In the genomic region with DNA sequence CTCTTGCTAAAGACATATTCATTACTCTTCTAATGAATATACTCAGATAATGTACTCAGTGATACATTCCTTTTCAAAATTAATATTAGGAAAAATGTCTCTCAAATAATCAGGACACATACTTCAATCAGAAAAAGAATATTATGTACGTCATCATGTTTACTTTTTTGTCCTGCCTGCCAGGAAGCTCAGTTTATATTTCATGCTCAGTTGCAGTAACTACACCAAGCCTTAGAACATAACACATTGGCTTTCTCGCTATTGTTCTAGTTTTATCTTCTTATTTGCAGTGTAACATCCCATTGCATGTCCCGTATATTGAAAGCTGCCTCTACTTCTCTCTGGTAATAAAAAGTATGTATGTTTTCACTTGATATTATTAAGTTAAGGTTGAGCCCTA, we compare ENCODE assay signal across 16 cellular contexts.
DNase-seq lines count a peak whose midpoint lies in the region; ATAC-seq and TF ChIP-seq lines count a peak whose summit lies in the region.
"Had no signal": no experiment of that assay in that cellular context is flagged by ENCODE, and none has a peak within 500 bp of the region (broad histone marks: within the 10 kb centered on the region; RNA-seq: fewer than 3 reads in every experiment).

No MANE protein-coding gene starts in this region.

- no peaks in the 10 kb centered on the region for H3K36me3 ChIP-seq in BLaER1 treated with 17β-estradiol and CSF1 and Interleukin-3, amounts not matched to agents 10 nM and 100 nM
- peaks cover 21% of the 10 kb centered on the region for H3K36me3 ChIP-seq in OCI-LY1 (ENCODE audit: insufficient read depth, low read length)
- H3K36me3 ChIP-seq in effector memory CD4-positive, alpha-beta T cell (ENCODE audit: control insufficient read depth, insufficient read depth, low read length), result no peaks in the 10 kb centered on the region

- in situ Hi-C loops in ACHN (cut with HindIII; ENCODE audit: low pct_ligation_motif_present, low pct_unique_long_range_greater_than_20kb, low sequenced_read_pairs), result no loop called here

- no peaks in the 10 kb centered on the region for H3K9me2 ChIP-seq in OCI-LY1 (ENCODE audit: low read depth, low read length)

- no peaks in the 10 kb centered on the region for H3K27me3 Mint-ChIP-seq in T-helper 17 cell
- H3K27me3 Mint-ChIP-seq: CD4-positive, alpha-beta T cell had no signal

- H3K4me3 Mint-ChIP-seq in T-helper 17 cell, result no peak overlapping the region
- H3K4me3 Mint-ChIP-seq: CD4-positive, alpha-beta T cell; GM23338 had no signal

- peaks cover 57 to 100% (median 95%) of the 10 kb centered on the region in 10 experiments for H3K4me1 ChIP-seq in BLaER1 treated with 17β-estradiol and CSF1 and Interleukin-3, amounts not matched to agents 10 nM and 100 nM
- peaks cover 100% of the 10 kb centered on the region for H3K4me1 ChIP-seq in OCI-LY1 (ENCODE audit: insufficient read depth, low read length, severe bottlenecking)
- peaks cover 21% of the 10 kb centered on the region for H3K4me1 ChIP-seq in effector memory CD4-positive, alpha-beta T cell (ENCODE audit: control insufficient read depth, insufficient read depth, low read length, poor library complexity, severe bottlenecking)
- H3K4me1 ChIP-seq: Caco-2 had no signal

- peaks cover 23% of the 10 kb centered on the region for H3F3A ChIP-seq in OCI-LY1 (ENCODE audit: insufficient read depth, low read length)

- no peaks in the 10 kb centered on the region for H4K20me1 ChIP-seq in BLaER1 treated with 17β-estradiol and CSF1 and Interleukin-3, amounts not matched to agents 10 nM and 100 nM
- no peaks in the 10 kb centered on the region for H4K20me1 ChIP-seq in OCI-LY1 (ENCODE audit: insufficient read depth, low read length)

- H3K4me2 ChIP-seq in BLaER1 treated with 17β-estradiol and CSF1 and Interleukin-3, amounts not matched to agents 10 nM and 100 nM, result peak overlapping the region in 7 of 11 experiments; percentile 74 to 89 (median 80); a peak in 13 of 22 replicates
- peak overlapping the region; percentile 83 for H3K4me2 ChIP-seq in OCI-LY1 (ENCODE audit: low read length)
- H3K4me2 ChIP-seq: GM23338 had no signal

- no peak overlapping the region for H3K4me3 ChIP-seq in BLaER1 treated with 17β-estradiol and CSF1 and Interleukin-3, amounts not matched to agents 10 nM and 100 nM
- H3K4me3 ChIP-seq in OCI-LY1 (ENCODE audit: low read depth, low read length, poor library complexity, severe bottlenecking), result peak overlapping the region; percentile 66
- no peak overlapping the region for H3K4me3 ChIP-seq in effector memory CD4-positive, alpha-beta T cell (ENCODE audit: insufficient read depth, low read depth, low read length, poor library complexity, severe bottlenecking)
- H3K4me3 ChIP-seq: GM23338 had no signal

- H3K27ac Mint-ChIP-seq in T-helper 17 cell, result peak overlapping the region; percentile 72
- H3K27ac Mint-ChIP-seq: B cell; CD4-positive, alpha-beta T cell; GM23338 had no signal

- H3K36me3 Mint-ChIP-seq in T-helper 17 cell (ENCODE audit: low read depth), result peaks cover 2% of the 10 kb centered on the region

- no peaks in the 10 kb centered on the region for H3K27me3 ChIP-seq in BLaER1 treated with 17β-estradiol and CSF1 and Interleukin-3, amounts not matched to agents 10 nM and 100 nM
- no peaks in the 10 kb centered on the region for H3K27me3 ChIP-seq in OCI-LY1 (ENCODE audit: insufficient read depth, low read length)
- H3K27me3 ChIP-seq in effector memory CD4-positive, alpha-beta T cell (replicated peaks; ENCODE audit: control insufficient read depth, insufficient read depth, low read length, poor library complexity, severe bottlenecking), result no peaks in the 10 kb centered on the region

- peaks cover 47% of the 10 kb centered on the region for H3K79me2 ChIP-seq in OCI-LY1 (ENCODE audit: insufficient read depth, low read length)

- H3K27ac ChIP-seq in BLaER1 treated with 17β-estradiol and CSF1 and Interleukin-3, amounts not matched to agents 10 nM and 100 nM, result peak overlapping the region in 4 of 11 experiments; percentile 84 to 98 (median 88); a peak in 8 of 22 replicates
- peak overlapping the region; percentile 97 for H3K27ac ChIP-seq in OCI-LY1 (ENCODE audit: low read depth, low read length, poor library complexity, severe bottlenecking)
- no peak overlapping the region for H3K27ac ChIP-seq in effector memory CD4-positive, alpha-beta T cell (ENCODE audit: insufficient read depth, low read length, poor library complexity, severe bottlenecking)
- H3K27ac ChIP-seq: C4-2B, HL-60 had no signal

- ATAC-seq in T-helper 17 cell, result no peak
- ATAC-seq: GM23338 had no signal

- H3K9me3 ChIP-seq in BLaER1 treated with 17β-estradiol and CSF1 and Interleukin-3, amounts not matched to agents 10 nM and 100 nM (replicated peaks in 1 of 11), result peaks cover 0 to 1% (median 0%) of the 10 kb centered on the region in 11 experiments; a peak in 4 of 22 replicates
- H3K9me3 ChIP-seq in OCI-LY1 (ENCODE audit: low read length) (no peaks in the 10 kb centered on the region), T-helper 17 cell (ENCODE audit: control insufficient read depth, low read length, poor library complexity, severe bottlenecking) (no peaks in the 10 kb centered on the region)
- H3K9me3 ChIP-seq in effector memory CD4-positive, alpha-beta T cell (ENCODE audit: control insufficient read depth, low read length), result no peaks in the 10 kb centered on the region

- H3K9ac ChIP-seq in BLaER1 treated with 17β-estradiol and CSF1 and Interleukin-3, amounts not matched to agents 10 nM and 100 nM, result no peak overlapping the region
- peak overlapping the region; percentile 87 for H3K9ac ChIP-seq in OCI-LY1 (ENCODE audit: low read length)

- H3K4me1 Mint-ChIP-seq in T-helper 17 cell, result peaks cover 38% of the 10 kb centered on the region

- no peak for TF ChIP-seq CTCF in OCI-LY1 (IDR thresholded peaks at IDR 0.05; ENCODE audit: low read length)

- DNase-seq in T-helper 17 cell (no peak), globus pallidus (ENCODE audit: low spot score) (no peak), ACHN (no peak), GM19240 (ENCODE audit: insufficient read length, low spot score) (no peak)
- DNase-seq in effector memory CD4-positive, alpha-beta T cell, result no peak
- DNase-seq: 8988T; Caco-2; CD4-positive, alpha-beta T cell; GDM1; HCEC 1CT had no signal

- no peak overlapping the region for H2AFZ ChIP-seq in OCI-LY1 (ENCODE audit: low read length)
- H2AFZ ChIP-seq: GM23338 had no signal
